Comparison of ENCODE assay signal across 8 cellular contexts in genomic region chr5:3893527-3893926, GRCh38.
"Had no signal": no experiment of that assay in that cellular context is flagged by ENCODE, and none has a peak within 500 bp of the region (broad histone marks: within the 10 kb centered on the region; RNA-seq: fewer than 3 reads in every experiment).

No MANE protein-coding gene starts in this region.

- H3K27ac ChIP-seq: GM23248, HL-60 had no signal

- H3K4me3 ChIP-seq: GM23248, HAP-1 had no signal

- H3K9ac ChIP-seq: GM23248 had no signal

- H3K4me1 ChIP-seq: HAP-1 had no signal

- DNase-seq: GM23248, GOT3, H7, HFFc6 had no signal

- FAIRE-seq: HepG2 had no signal

- H3K9me3 ChIP-seq: HAP-1 had no signal

- H2AFZ ChIP-seq: GM23248 had no signal

- H3K36me3 ChIP-seq: HAP-1 had no signal

- ATAC-seq: HCT116, HepG2 had no signal
